1 cellular context compared by ENCODE assay signal in genomic region chr7:30743371-30744074, GRCh38.
TF ChIP-seq lines count a peak whose summit lies in the region.

No MANE protein-coding gene starts in this region.

TF ChIP-seq in Ishikawa, 13 proteins besides CTCF, POLR2A, EP300 and RAD21 (continued from another document):
- TF ChIP-seq REST (IDR thresholded peaks at IDR 0.05; ENCODE audit: low read depth): no peak
- TF ChIP-seq MAX (IDR thresholded peaks at IDR 0.05): no peak
- TF ChIP-seq YY1 (IDR thresholded peaks at IDR 0.05; ENCODE audit: low read depth): no peak
- no peak for TF ChIP-seq TEAD4 (IDR thresholded peaks at IDR 0.05)
- TF ChIP-seq ZBTB7A (IDR thresholded peaks at IDR 0.05; ENCODE audit: low read depth): no peak
